Comparison of ENCODE assay signal across 30 cellular contexts in genomic region chr2:200852605-200853004, GRCh38. TPM values are rescaled to one million over a fixed set of nuclear protein-coding genes. Genes with fewer than 3 reads are reported as not detected.
DNase-seq lines count a peak whose midpoint lies in the region; ATAC-seq and TF ChIP-seq lines count a peak whose summit lies in the region.
"Had no signal": no experiment of that assay in that cellular context is flagged by ENCODE, and none has a peak within 500 bp of the region (broad histone marks: within the 10 kb centered on the region; RNA-seq: fewer than 3 reads in every experiment).

No MANE protein-coding gene starts in this region.

- TF ChIP-seq CTCF in HFFc6 (IDR thresholded peaks at IDR 0.05) = no peak
- no peak for TF ChIP-seq CTCF in endothelial cell (IDR thresholded peaks at IDR 0.05; ENCODE audit: unreplicated experiment)
- no peak for TF ChIP-seq CTCF in progenitor cell of endocrine pancreas (IDR thresholded peaks at IDR 0.05; ENCODE audit: unreplicated experiment)

- H2BK120ac ChIP-seq in mesendoderm (ENCODE audit: low read depth, low read length) = no peak overlapping the region

- H3K4me1 ChIP-seq in mesendoderm (ENCODE audit: control insufficient read depth, low read depth, low read length) = no peaks in the 10 kb centered on the region
- H3K4me1 ChIP-seq: breast epithelium, Caco-2, HAP-1, Peyer's patch, prostate gland had no signal

- no peak overlapping the region for H3K4me2 ChIP-seq in mesendoderm (ENCODE audit: low read length)

- H3K4me1 Mint-ChIP-seq in activated T-cell treated with anti-CD3 and anti-CD28 coated beads, Interleukin-2, amount 50 U/mL, for 72 hours (ENCODE audit: low read depth) = peaks cover 12% of the 10 kb centered on the region
- H3K4me1 Mint-ChIP-seq in activated T-cell treated with anti-CD3 and anti-CD28 coated beads, Interleukin-2, amount 50 U/mL, for 4 hours (ENCODE audit: low read depth) = peaks cover 14% of the 10 kb centered on the region
- no peaks in the 10 kb centered on the region; the same call in 1 of the 2 replicates for H3K4me1 Mint-ChIP-seq in HFFc6 (ENCODE audit: low read depth)
- H3K4me1 Mint-ChIP-seq in endothelial cell (ENCODE audit: unreplicated experiment) = no peaks in the 10 kb centered on the region
- no peaks in the 10 kb centered on the region for H3K4me1 Mint-ChIP-seq in progenitor cell of endocrine pancreas (ENCODE audit: low read depth)

- no peaks in the 10 kb centered on the region for H3K79me2 ChIP-seq in mesendoderm (ENCODE audit: control insufficient read depth, insufficient read depth, low read length)

- no peaks in the 10 kb centered on the region for H3K9me3 Mint-ChIP-seq in activated T-cell treated with anti-CD3 and anti-CD28 coated beads, Interleukin-2, amount 50 U/mL, for 72 hours
- H3K9me3 Mint-ChIP-seq in activated T-cell treated with anti-CD3 and anti-CD28 coated beads, Interleukin-2, amount 50 U/mL, for 4 hours = no peaks in the 10 kb centered on the region
- H3K9me3 Mint-ChIP-seq in HFFc6 (no peaks in the 10 kb centered on the region), endothelial cell (ENCODE audit: unreplicated experiment) (no peaks in the 10 kb centered on the region), progenitor cell of endocrine pancreas (ENCODE audit: low read depth) (no peaks in the 10 kb centered on the region)
- H3K9me3 Mint-ChIP-seq: activated CD4-positive, alpha-beta T cell treated with anti-CD3 and anti-CD28 coated beads, Interleukin-2, amount 10 ng/mL, durations not matched to agents 7 days and 5 days; activated naive CD4-positive, alpha-beta T cell treated with anti-CD3 and anti-CD28 coated beads, Interleukin-2, amount 10 ng/mL, durations not matched to agents 7 days and 5 days; activated T-helper 17 cell treated with anti-CD3 and anti-CD28 coated beads, Interleukin-2, amount 50 U/mL, for 72 hours had no signal

- H2BK15ac ChIP-seq in mesendoderm (replicated peaks; ENCODE audit: low read depth) = no peak overlapping the region

- H3K27ac Mint-ChIP-seq in activated T-cell treated with anti-CD3 and anti-CD28 coated beads, Interleukin-2, amount 50 U/mL, for 72 hours = peak overlapping the region; percentile 62
- H3K27ac Mint-ChIP-seq in HFFc6 (peak overlapping the region; percentile 31), endothelial cell (ENCODE audit: unreplicated experiment) (no peak overlapping the region), progenitor cell of endocrine pancreas (peak overlapping the region; percentile 34)
- H3K27ac Mint-ChIP-seq: activated CD4-positive, alpha-beta T cell treated with anti-CD3 and anti-CD28 coated beads, Interleukin-2, amount 10 ng/mL, durations not matched to agents 7 days and 5 days; activated naive CD4-positive, alpha-beta T cell treated with anti-CD3 and anti-CD28 coated beads, Interleukin-2, amount 10 ng/mL, durations not matched to agents 7 days and 5 days; activated T-helper 17 cell treated with anti-CD3 and anti-CD28 coated beads, Interleukin-2, amount 50 U/mL, for 72 hours; B cell had no signal

- H3K4me3 Mint-ChIP-seq in activated T-cell treated with anti-CD3 and anti-CD28 coated beads, Interleukin-2, amount 50 U/mL, for 72 hours = no peak overlapping the region
- no peak overlapping the region for H3K4me3 Mint-ChIP-seq in activated T-cell treated with anti-CD3 and anti-CD28 coated beads, Interleukin-2, amount 50 U/mL, for 4 hours
- no peak overlapping the region for H3K4me3 Mint-ChIP-seq in HFFc6
- peak overlapping the region; percentile 66 for H3K4me3 Mint-ChIP-seq in endothelial cell (ENCODE audit: unreplicated experiment)
- H3K4me3 Mint-ChIP-seq in progenitor cell of endocrine pancreas (ENCODE audit: low read depth) = no peak overlapping the region
- H3K4me3 Mint-ChIP-seq: activated CD4-positive, alpha-beta T cell treated with anti-CD3 and anti-CD28 coated beads, Interleukin-2, amount 10 ng/mL, durations not matched to agents 7 days and 5 days; activated naive CD4-positive, alpha-beta T cell treated with anti-CD3 and anti-CD28 coated beads, Interleukin-2, amount 10 ng/mL, durations not matched to agents 7 days and 5 days; activated T-helper 17 cell treated with anti-CD3 and anti-CD28 coated beads, Interleukin-2, amount 50 U/mL, for 72 hours; B cell had no signal

- H3K23ac ChIP-seq in mesendoderm (ENCODE audit: low read length) = no peak overlapping the region

- H3K27ac ChIP-seq in mesendoderm (ENCODE audit: low read depth, low read length) = no peak overlapping the region
- H3K27ac ChIP-seq: breast epithelium, HL-60, Peyer's patch, prostate gland, sigmoid colon, thyroid gland, VCaP had no signal

- H3K56ac ChIP-seq in mesendoderm (ENCODE audit: low read length) = no peak overlapping the region

- peaks cover 5% of the 10 kb centered on the region for H3K36me3 ChIP-seq in mesendoderm (ENCODE audit: control insufficient read depth, insufficient read depth, low read length)

- H2AK5ac ChIP-seq in mesendoderm (ENCODE audit: low read length) = no peak overlapping the region

- no peak overlapping the region for H3K4me3 ChIP-seq in mesendoderm (ENCODE audit: low read length)
- H3K4me3 ChIP-seq: breast epithelium, HAP-1, Peyer's patch, prostate gland, sigmoid colon, thyroid gland had no signal

- H3K27me3 Mint-ChIP-seq in activated T-cell treated with anti-CD3 and anti-CD28 coated beads, Interleukin-2, amount 50 U/mL, for 72 hours (ENCODE audit: low read depth) = no peaks in the 10 kb centered on the region
- no peaks in the 10 kb centered on the region for H3K27me3 Mint-ChIP-seq in activated T-cell treated with anti-CD3 and anti-CD28 coated beads, Interleukin-2, amount 50 U/mL, for 4 hours (ENCODE audit: low read depth)
- peaks cover 9% of the 10 kb centered on the region for H3K27me3 Mint-ChIP-seq in HFFc6 (ENCODE audit: insufficient read depth)
- H3K27me3 Mint-ChIP-seq in endothelial cell (ENCODE audit: unreplicated experiment) = peaks cover 4% of the 10 kb centered on the region
- H3K27me3 Mint-ChIP-seq in progenitor cell of endocrine pancreas = no peaks in the 10 kb centered on the region
- H3K27me3 Mint-ChIP-seq: activated CD4-positive, alpha-beta T cell treated with anti-CD3 and anti-CD28 coated beads, Interleukin-2, amount 10 ng/mL, durations not matched to agents 7 days and 5 days; activated naive CD4-positive, alpha-beta T cell treated with anti-CD3 and anti-CD28 coated beads, Interleukin-2, amount 10 ng/mL, durations not matched to agents 7 days and 5 days; activated T-helper 17 cell treated with anti-CD3 and anti-CD28 coated beads, Interleukin-2, amount 50 U/mL, for 72 hours; B cell had no signal

- no peak for DNase-seq in activated T-cell treated with anti-CD3 and anti-CD28 coated beads, Interleukin-2, amount 50 U/mL, for 72 hours
- no peak for DNase-seq in activated T-cell treated with anti-CD3 and anti-CD28 coated beads, Interleukin-2, amount 50 U/mL, for 4 hours
- DNase-seq in HFFc6 (no peak), endothelial cell (ENCODE audit: low spot score) (no peak), progenitor cell of endocrine pancreas (ENCODE audit: low spot score, unreplicated experiment) (no peak), hypothalamus (lab: John Stamatoyannopoulos, UW) (no peak), mesendoderm (no peak), NCI-H1092 (lab: John Stamatoyannopoulos, UW) (no peak)
- DNase-seq: activated CD4-positive, alpha-beta T cell treated with anti-CD3 and anti-CD28 coated beads, Interleukin-2, amount 10 ng/mL, durations not matched to agents 7 days and 5 days; activated naive CD4-positive, alpha-beta T cell treated with anti-CD3 and anti-CD28 coated beads, Interleukin-2, amount 10 ng/mL, durations not matched to agents 7 days and 5 days; Caco-2; DMS53; Karpas-422; left colon; mesenchymal stem cell; NCI-H1436 treated with DMSO at 0.1 percent for 48 hours; nucleus accumbens; Peyer's patch; SHP77; sigmoid colon; stimulated activated CD4-positive, alpha-beta T cell treated with anti-CD3 and anti-CD28 coated beads, Interleukin-12 subunit alpha, Interleukin-12 subunit beta, amount 100 ng/mL, for 4 hours; stimulated activated CD4-positive, alpha-beta T cell treated with anti-CD3 and anti-CD28 coated beads, Interleukin-2, amount 100 ng/mL, for 48 hours; thyroid gland had no signal

- ATAC-seq in activated T-cell treated with anti-CD3 and anti-CD28 coated beads, Interleukin-2, amount 50 U/mL, for 72 hours (replicated peaks in 1 of 2) = no peak
- no peak for ATAC-seq in activated T-cell treated with anti-CD3 and anti-CD28 coated beads, Interleukin-2, amount 50 U/mL, for 4 hours
- ATAC-seq: activated T-helper 17 cell treated with anti-CD3 and anti-CD28 coated beads, Interleukin-2, amount 50 U/mL, for 72 hours; left colon had no signal

- H3K79me1 ChIP-seq in mesendoderm (ENCODE audit: low read length) = no peaks in the 10 kb centered on the region

- H2BK5ac ChIP-seq in mesendoderm (ENCODE audit: low read length) = no peak overlapping the region

- H3K9ac ChIP-seq in mesendoderm (ENCODE audit: low read length) = no peak overlapping the region

- no CpG with 5 or more reads among the region's 2 CpGs for WGBS in mesendoderm (ENCODE audit: extremely low coverage, insufficient coverage, low lambda C conversion rate)

- peaks cover 5 to 62% of the 10 kb centered on the region in 2 donors for H3K36me3 Mint-ChIP-seq in activated T-cell treated with anti-CD3 and anti-CD28 coated beads, Interleukin-2, amount 50 U/mL, for 72 hours (ENCODE audit: insufficient read depth in 2 of 2)
- H3K36me3 Mint-ChIP-seq in activated T-cell treated with anti-CD3 and anti-CD28 coated beads, Interleukin-2, amount 50 U/mL, for 4 hours (ENCODE audit: insufficient read depth) = peaks cover 50% of the 10 kb centered on the region
- peaks cover 50% of the 10 kb centered on the region for H3K36me3 Mint-ChIP-seq in HFFc6 (ENCODE audit: low read depth)
- peaks cover 37% of the 10 kb centered on the region for H3K36me3 Mint-ChIP-seq in endothelial cell (ENCODE audit: low read depth, unreplicated experiment)
- peaks cover 39% of the 10 kb centered on the region for H3K36me3 Mint-ChIP-seq in progenitor cell of endocrine pancreas (ENCODE audit: insufficient read depth)

- no peaks in the 10 kb centered on the region for H3K27me3 ChIP-seq in mesendoderm (ENCODE audit: insufficient read depth, low read length, poor library complexity)
- H3K27me3 ChIP-seq: breast epithelium, Peyer's patch, sigmoid colon, thyroid gland had no signal

- no peak overlapping the region for H3K18ac ChIP-seq in mesendoderm (ENCODE audit: low read length)

- H3K4ac ChIP-seq in mesendoderm (ENCODE audit: low read depth, low read length) = no peak overlapping the region

- no peak overlapping the region for H4K8ac ChIP-seq in mesendoderm (ENCODE audit: low read depth, low read length)

- no peak overlapping the region for H4K5ac ChIP-seq in mesendoderm (ENCODE audit: low read length)

RNA-seq across cellular contexts. Expression of gene CLK1, which starts 11.9 kb away (rescaled TPM):
- total RNA-seq in activated T-cell treated with anti-CD3 and anti-CD28 coated beads, Interleukin-2, amount 50 U/mL, for 72 hours = 100 to 1,000 TPM; 161 to 178 TPM
- total RNA-seq in activated T-cell treated with anti-CD3 and anti-CD28 coated beads, Interleukin-2, amount 50 U/mL, for 4 hours = 100 to 1,000 TPM in 2 of 3 donors, 10 to 100 TPM in 1; 90.1 to 113 (median 108) TPM
- 10 to 100 TPM; 25.8 to 28.3 (median 27.3) TPM for total RNA-seq in HFFc6 (2021; fragmentation: NEBNext Ultra II Directional; extraction: Animal tissue kit (Norgen Biotek cat#: 25700))
- 92.6 TPM for total RNA-seq in endothelial cell (ENCODE audit: unreplicated experiment)
- total RNA-seq in progenitor cell of endocrine pancreas = 128 and 129 TPM in 2 replicates
- polyA plus RNA-seq in mesendoderm (2013, experiment 1 of 2) = 33.3 TPM
- polyA plus RNA-seq in mesendoderm (2013, experiment 2 of 2) = 34.0 TPM

RNA-seq across cellular contexts. Expression of gene PPIL3, which starts 36.3 kb away (rescaled TPM):
- total RNA-seq in activated T-cell treated with anti-CD3 and anti-CD28 coated beads, Interleukin-2, amount 50 U/mL, for 72 hours = 10 to 100 TPM; 72.5 to 84.6 TPM
- total RNA-seq in activated T-cell treated with anti-CD3 and anti-CD28 coated beads, Interleukin-2, amount 50 U/mL, for 4 hours = 10 to 100 TPM; 24.1 to 49.3 (median 30.2) TPM
- total RNA-seq in HFFc6 (2021; fragmentation: NEBNext Ultra II Directional; extraction: Animal tissue kit (Norgen Biotek cat#: 25700)) = 10 to 100 TPM; 12.4 to 15.6 (median 13.1) TPM
- total RNA-seq in endothelial cell (ENCODE audit: unreplicated experiment) = 41.1 TPM
- total RNA-seq in progenitor cell of endocrine pancreas = 65.1 and 71.8 TPM in 2 replicates
- 36.8 TPM for polyA plus RNA-seq in mesendoderm (2013, experiment 1 of 2)
- 37.2 TPM for polyA plus RNA-seq in mesendoderm (2013, experiment 2 of 2)

RNA-seq across cellular contexts. Expression of gene NIF3L1, which starts 36.6 kb away (rescaled TPM):
- total RNA-seq in activated T-cell treated with anti-CD3 and anti-CD28 coated beads, Interleukin-2, amount 50 U/mL, for 72 hours = 10 to 100 TPM; 40.0 to 44.9 TPM
- 10 to 100 TPM; 18.1 to 25.2 (median 23.6) TPM for total RNA-seq in activated T-cell treated with anti-CD3 and anti-CD28 coated beads, Interleukin-2, amount 50 U/mL, for 4 hours
- total RNA-seq in HFFc6 (2021; fragmentation: NEBNext Ultra II Directional; extraction: Animal tissue kit (Norgen Biotek cat#: 25700)) = 10 to 100 TPM; 18.4 to 25.4 (median 20.6) TPM
- total RNA-seq in endothelial cell (ENCODE audit: unreplicated experiment) (14.2 TPM), progenitor cell of endocrine pancreas (27.1 and 27.5 TPM in 2 replicates)
- 56.4 TPM for polyA plus RNA-seq in mesendoderm (2013, experiment 1 of 2)
- polyA plus RNA-seq in mesendoderm (2013, experiment 2 of 2) = 57.4 TPM

RNA-seq across cellular contexts. Expression of gene BZW1, which starts 40.9 kb away (rescaled TPM):
- total RNA-seq in activated T-cell treated with anti-CD3 and anti-CD28 coated beads, Interleukin-2, amount 50 U/mL, for 72 hours = 100 to 1,000 TPM; 457 to 495 TPM
- total RNA-seq in activated T-cell treated with anti-CD3 and anti-CD28 coated beads, Interleukin-2, amount 50 U/mL, for 4 hours = 100 to 1,000 TPM; 466 to 484 (median 470) TPM
- total RNA-seq in HFFc6 (2021; fragmentation: NEBNext Ultra II Directional; extraction: Animal tissue kit (Norgen Biotek cat#: 25700)) = 100 to 1,000 TPM; 318 to 459 (median 409) TPM
- 302 TPM for total RNA-seq in endothelial cell (ENCODE audit: unreplicated experiment)
- total RNA-seq in progenitor cell of endocrine pancreas = 246 and 248 TPM in 2 replicates
- polyA plus RNA-seq in mesendoderm (2013, experiment 1 of 2) = 242 TPM
- polyA plus RNA-seq in mesendoderm (2013, experiment 2 of 2) = 238 TPM
